12 cellular contexts compared by ENCODE assay signal in genomic region chr1:24897263-24898151, GRCh38. TPM values are rescaled to one million over a fixed set of nuclear protein-coding genes. Genes with fewer than 3 reads are reported as not detected.
DNase-seq lines count a peak whose midpoint lies in the region; ATAC-seq and TF ChIP-seq lines count a peak whose summit lies in the region.
"Had no signal": no experiment of that assay in that cellular context is flagged by ENCODE, and none has a peak within 500 bp of the region (broad histone marks: within the 10 kb centered on the region; RNA-seq: fewer than 3 reads in every experiment).

No MANE protein-coding gene starts in this region.

- H3K4me1 ChIP-seq in sigmoid colon, result no peaks in the 10 kb centered on the region
- H3K4me1 ChIP-seq: A549 had no signal

- peaks cover 0 to 18% (median 0%) of the 10 kb centered on the region in 3 donors for H3K27me3 ChIP-seq in sigmoid colon

- POLR2A ChIA-PET in activated CD4-positive, alpha-beta T cell treated with anti-CD3 and anti-CD28 coated beads for 36 hours (lab: Charles Lee), result interaction anchor here (0.6 kb wide), 1 partner anchor 1260 kb away, joined by 4 read pairs; no protein-coding TSS in a partner anchor
- POLR2A ChIA-PET in activated CD4-positive, alpha-beta T cell treated with anti-CD3 and anti-CD28 coated beads, Interleukin-2, amount 10 ng/mL, durations not matched to agents 7 days and 5 days (lab: Charles Lee), result no interaction called here

- H3K27me3 Mint-ChIP-seq in activated CD4-positive, alpha-beta T cell treated with anti-CD3 and anti-CD28 coated beads for 36 hours, result no peaks in the 10 kb centered on the region
- peaks cover 3% of the 10 kb centered on the region for H3K27me3 Mint-ChIP-seq in activated CD4-positive, alpha-beta T cell treated with anti-CD3 and anti-CD28 coated beads, Interleukin-2, amount 10 ng/mL, durations not matched to agents 7 days and 5 days
- H3K27me3 Mint-ChIP-seq in activated CD8-positive, alpha-beta memory T cell treated with anti-CD3 and anti-CD28 coated beads, Interleukin-2, amount 10 ng/mL, durations not matched to agents 7 days and 5 days, result no peaks in the 10 kb centered on the region
- H3K27me3 Mint-ChIP-seq in stimulated activated naive CD8-positive, alpha-beta T cell treated with anti-CD3 and anti-CD28 coated beads, Interleukin-15, Interleukin-2, amounts not matched to agents 100 ng/mL and 50 ng/mL, for 24 hours, result no peaks in the 10 kb centered on the region

- TF ChIP-seq POLR2A in sigmoid colon (IDR thresholded peaks at IDR 0.05), result no peak

- peak; percentile 20 for DNase-seq in activated CD4-positive, alpha-beta T cell treated with anti-CD3 and anti-CD28 coated beads for 36 hours
- DNase-seq in activated CD4-positive, alpha-beta T cell treated with anti-CD3 and anti-CD28 coated beads, Interleukin-2, amount 10 ng/mL, durations not matched to agents 7 days and 5 days, result no peak
- peak; percentile 42 for DNase-seq in activated CD8-positive, alpha-beta memory T cell treated with anti-CD3 and anti-CD28 coated beads, Interleukin-2, amount 10 ng/mL, durations not matched to agents 7 days and 5 days
- DNase-seq in hepatic stellate cell (ENCODE audit: low spot score) (peak; percentile 11), HK-2 (ENCODE audit: unreplicated experiment) (no peak), sigmoid colon (no peak)
- DNase-seq: effector CD4-positive, alpha-beta T cell had no signal

- H3K9me3 Mint-ChIP-seq in activated CD4-positive, alpha-beta T cell treated with anti-CD3 and anti-CD28 coated beads for 36 hours (ENCODE audit: low read depth), result peaks cover 7% of the 10 kb centered on the region
- peaks cover 7% of the 10 kb centered on the region for H3K9me3 Mint-ChIP-seq in activated CD4-positive, alpha-beta T cell treated with anti-CD3 and anti-CD28 coated beads, Interleukin-2, amount 10 ng/mL, durations not matched to agents 7 days and 5 days
- peaks cover 7% of the 10 kb centered on the region for H3K9me3 Mint-ChIP-seq in activated CD8-positive, alpha-beta memory T cell treated with anti-CD3 and anti-CD28 coated beads, Interleukin-2, amount 10 ng/mL, durations not matched to agents 7 days and 5 days (ENCODE audit: low read depth)
- peaks cover 7% of the 10 kb centered on the region for H3K9me3 Mint-ChIP-seq in stimulated activated naive CD8-positive, alpha-beta T cell treated with anti-CD3 and anti-CD28 coated beads, Interleukin-15, Interleukin-2, amounts not matched to agents 100 ng/mL and 50 ng/mL, for 24 hours

- H3K36me3 Mint-ChIP-seq in activated CD4-positive, alpha-beta T cell treated with anti-CD3 and anti-CD28 coated beads for 36 hours (ENCODE audit: low read depth), result peaks cover 25% of the 10 kb centered on the region
- peaks cover 32% of the 10 kb centered on the region for H3K36me3 Mint-ChIP-seq in activated CD4-positive, alpha-beta T cell treated with anti-CD3 and anti-CD28 coated beads, Interleukin-2, amount 10 ng/mL, durations not matched to agents 7 days and 5 days (ENCODE audit: low read depth)
- peaks cover 25% of the 10 kb centered on the region for H3K36me3 Mint-ChIP-seq in activated CD8-positive, alpha-beta memory T cell treated with anti-CD3 and anti-CD28 coated beads, Interleukin-2, amount 10 ng/mL, durations not matched to agents 7 days and 5 days
- peaks cover 27% of the 10 kb centered on the region for H3K36me3 Mint-ChIP-seq in stimulated activated naive CD8-positive, alpha-beta T cell treated with anti-CD3 and anti-CD28 coated beads, Interleukin-15, Interleukin-2, amounts not matched to agents 100 ng/mL and 50 ng/mL, for 24 hours (ENCODE audit: low read depth)

- H3K27ac ChIP-seq in sigmoid colon, result no peak overlapping the region
- H3K27ac ChIP-seq: A549, HL-60, thoracic aorta had no signal

- CTCF ChIA-PET in activated CD4-positive, alpha-beta T cell treated with anti-CD3 and anti-CD28 coated beads for 36 hours (lab: Charles Lee), result interaction anchor here (0.6 to 1.8 kb wide), 9 partner anchors 10 to 806 kb away, joined by 3 to 8 read pairs (median 3); no protein-coding TSS in a partner anchor
- CTCF ChIA-PET in activated CD4-positive, alpha-beta T cell treated with anti-CD3 and anti-CD28 coated beads, Interleukin-2, amount 10 ng/mL, durations not matched to agents 7 days and 5 days (lab: Charles Lee), result interaction anchor here (0.8 to 1.9 kb wide), 4 partner anchors 13 to 1396 kb away, joined by 3 to 5 read pairs (median 3); partner anchors contain the start of gene CLIC4
- CTCF ChIA-PET in activated CD8-positive, alpha-beta memory T cell treated with anti-CD3 and anti-CD28 coated beads, Interleukin-2, amount 10 ng/mL, durations not matched to agents 7 days and 5 days (lab: Charles Lee), result interaction anchor here (0.8 to 2.6 kb wide), 15 partner anchors 9 to 202 kb away, joined by 3 to 17 read pairs (median 3); no protein-coding TSS in a partner anchor

- no peaks in the 10 kb centered on the region for H3K36me3 ChIP-seq in sigmoid colon
- H3K36me3 ChIP-seq: thoracic aorta had no signal

- H3K4me3 ChIP-seq in sigmoid colon, result no peak overlapping the region
- H3K4me3 ChIP-seq: A549, thoracic aorta had no signal

- 54 to 78% methylated on average over 17 of the region's 17 CpGs for WGBS in sigmoid colon, 2 donors

- TF ChIP-seq CTCF in sigmoid colon (IDR thresholded peaks at IDR 0.05), result no peak

- H3K27ac Mint-ChIP-seq in activated CD4-positive, alpha-beta T cell treated with anti-CD3 and anti-CD28 coated beads for 36 hours, result no peak overlapping the region
- no peak overlapping the region for H3K27ac Mint-ChIP-seq in activated CD4-positive, alpha-beta T cell treated with anti-CD3 and anti-CD28 coated beads, Interleukin-2, amount 10 ng/mL, durations not matched to agents 7 days and 5 days
- peak overlapping the region; percentile 75 for H3K27ac Mint-ChIP-seq in activated CD8-positive, alpha-beta memory T cell treated with anti-CD3 and anti-CD28 coated beads, Interleukin-2, amount 10 ng/mL, durations not matched to agents 7 days and 5 days
- H3K27ac Mint-ChIP-seq in stimulated activated naive CD8-positive, alpha-beta T cell treated with anti-CD3 and anti-CD28 coated beads, Interleukin-15, Interleukin-2, amounts not matched to agents 100 ng/mL and 50 ng/mL, for 24 hours, result peak overlapping the region; percentile 81

- no peak for ATAC-seq in activated CD4-positive, alpha-beta T cell treated with anti-CD3 and anti-CD28 coated beads for 36 hours
- no peak for ATAC-seq in activated CD8-positive, alpha-beta memory T cell treated with anti-CD3 and anti-CD28 coated beads, Interleukin-2, amount 10 ng/mL, durations not matched to agents 7 days and 5 days
- ATAC-seq in GM19395 (IDR thresholded peaks at IDR 0.05; ENCODE audit: unreplicated experiment), result no peak

- no peak overlapping the region for H3K4me3 Mint-ChIP-seq in activated CD4-positive, alpha-beta T cell treated with anti-CD3 and anti-CD28 coated beads for 36 hours
- no peak overlapping the region for H3K4me3 Mint-ChIP-seq in activated CD4-positive, alpha-beta T cell treated with anti-CD3 and anti-CD28 coated beads, Interleukin-2, amount 10 ng/mL, durations not matched to agents 7 days and 5 days
- H3K4me3 Mint-ChIP-seq in activated CD8-positive, alpha-beta memory T cell treated with anti-CD3 and anti-CD28 coated beads, Interleukin-2, amount 10 ng/mL, durations not matched to agents 7 days and 5 days, result no peak overlapping the region
- peak overlapping the region; percentile 54 for H3K4me3 Mint-ChIP-seq in stimulated activated naive CD8-positive, alpha-beta T cell treated with anti-CD3 and anti-CD28 coated beads, Interleukin-15, Interleukin-2, amounts not matched to agents 100 ng/mL and 50 ng/mL, for 24 hours

- intact Hi-C loops in activated CD4-positive, alpha-beta T cell treated with anti-CD3 and anti-CD28 coated beads for 36 hours (cut with DNase I, micrococcal nuclease), result loop anchor here (1.0 to 2.0 kb wide), 2 partner anchors 49 kb away; no protein-coding TSS in a partner anchor
- intact Hi-C loops in sigmoid colon (cut with DNase I), result no loop called here

- no peaks in the 10 kb centered on the region for H3K9me3 ChIP-seq in sigmoid colon
- H3K9me3 ChIP-seq: A549, thoracic aorta had no signal

- peaks cover 17% of the 10 kb centered on the region for H3K4me1 Mint-ChIP-seq in activated CD4-positive, alpha-beta T cell treated with anti-CD3 and anti-CD28 coated beads for 36 hours
- H3K4me1 Mint-ChIP-seq in activated CD4-positive, alpha-beta T cell treated with anti-CD3 and anti-CD28 coated beads, Interleukin-2, amount 10 ng/mL, durations not matched to agents 7 days and 5 days, result peaks cover 15% of the 10 kb centered on the region
- H3K4me1 Mint-ChIP-seq in activated CD8-positive, alpha-beta memory T cell treated with anti-CD3 and anti-CD28 coated beads, Interleukin-2, amount 10 ng/mL, durations not matched to agents 7 days and 5 days, result peaks cover 25% of the 10 kb centered on the region
- peaks cover 41% of the 10 kb centered on the region for H3K4me1 Mint-ChIP-seq in stimulated activated naive CD8-positive, alpha-beta T cell treated with anti-CD3 and anti-CD28 coated beads, Interleukin-15, Interleukin-2, amounts not matched to agents 100 ng/mL and 50 ng/mL, for 24 hours (ENCODE audit: low read depth)

- no peak for TF ChIP-seq EP300 in sigmoid colon (IDR thresholded peaks at IDR 0.05)

RNA-seq across cellular contexts. Expression of gene RUNX3, which starts 32.6 kb away (rescaled TPM):
- total RNA-seq in activated CD4-positive, alpha-beta T cell treated with anti-CD3 and anti-CD28 coated beads for 36 hours, result 100 to 1,000 TPM; 156 to 167 TPM
- total RNA-seq in activated CD4-positive, alpha-beta T cell treated with anti-CD3 and anti-CD28 coated beads, Interleukin-2, amount 10 ng/mL, durations not matched to agents 7 days and 5 days, result 100 to 1,000 TPM; 108 to 125 TPM
- total RNA-seq in activated CD8-positive, alpha-beta memory T cell treated with anti-CD3 and anti-CD28 coated beads, Interleukin-2, amount 10 ng/mL, durations not matched to agents 7 days and 5 days, result 100 to 1,000 TPM; 224 to 246 TPM
- total RNA-seq in sigmoid colon, result 1 to 10 TPM in 1 of 4 donors, under 1 TPM in 2, not detected in 1; 0.36 to 1.2 (median 0.49) TPM
- 10 to 100 TPM in 1 of 3 donors, 1 to 10 TPM in 2; 1.2 to 18.0 (median 3.7) TPM for polyA plus RNA-seq in sigmoid colon

Comparison
In these comparisons a context has a peak if more than half of its experiments do, and no peak if none do; other contexts are left out.
1. DNase-seq: peak in activated CD4-positive, alpha-beta T cell treated with anti-CD3 and anti-CD28 coated beads for 36 hours (single experiment), activated CD8-positive, alpha-beta memory T cell treated with anti-CD3 and anti-CD28 coated beads, Interleukin-2, amount 10 ng/mL, durations not matched to agents 7 days and 5 days (single experiment) and hepatic stellate cell (single experiment); none in activated CD4-positive, alpha-beta T cell treated with anti-CD3 and anti-CD28 coated beads, Interleukin-2, amount 10 ng/mL, durations not matched to agents 7 days and 5 days (single experiment), HK-2 (single experiment) and sigmoid colon (single experiment).
2. H3K27ac Mint-ChIP-seq: peak in activated CD8-positive, alpha-beta memory T cell treated with anti-CD3 and anti-CD28 coated beads, Interleukin-2, amount 10 ng/mL, durations not matched to agents 7 days and 5 days (single experiment) and stimulated activated naive CD8-positive, alpha-beta T cell treated with anti-CD3 and anti-CD28 coated beads, Interleukin-15, Interleukin-2, amounts not matched to agents 100 ng/mL and 50 ng/mL, for 24 hours (single experiment); none in activated CD4-positive, alpha-beta T cell treated with anti-CD3 and anti-CD28 coated beads for 36 hours (single experiment) and activated CD4-positive, alpha-beta T cell treated with anti-CD3 and anti-CD28 coated beads, Interleukin-2, amount 10 ng/mL, durations not matched to agents 7 days and 5 days (single experiment).
3. RNA of gene RUNX3, which starts 32.6 kb away (total RNA-seq): 224 to 246 TPM in activated CD8-positive, alpha-beta memory T cell treated with anti-CD3 and anti-CD28 coated beads, Interleukin-2, amount 10 ng/mL, durations not matched to agents 7 days and 5 days, 156 to 167 TPM in activated CD4-positive, alpha-beta T cell treated with anti-CD3 and anti-CD28 coated beads for 36 hours and 108 to 125 TPM in activated CD4-positive, alpha-beta T cell treated with anti-CD3 and anti-CD28 coated beads, Interleukin-2, amount 10 ng/mL, durations not matched to agents 7 days and 5 days; 0.36 to 1.2 TPM in sigmoid colon; every median in the first group is over 10 times any median in the second.